8 cellular contexts compared by ENCODE assay signal in genomic region chr5:37249820-37250175, GRCh38. TPM values are rescaled to one million over a fixed set of nuclear protein-coding genes. Genes with fewer than 3 reads are reported as not detected.
DNase-seq lines count a peak whose midpoint lies in the region; ATAC-seq and TF ChIP-seq lines count a peak whose summit lies in the region.

No MANE protein-coding gene starts in this region.

- DNase-seq in BE2C = no peak
- no peak for DNase-seq in effector memory CD8-positive, alpha-beta T cell
- no peak for DNase-seq in natural killer cell treated with Interleukin-12 subunit alpha and Interleukin-12 subunit beta and Interleukin-15 and Interleukin-18, amount 100 ng/mL, for 72 hours (ENCODE audit: low spot score)
- no peak for DNase-seq in OCI-M1 (lab: John Stamatoyannopoulos, UW)

- no peak for TF ChIP-seq CTCF in BE2C (IDR thresholded peaks at IDR 0.05; ENCODE audit: low read depth, low read length)

- peak overlapping the region; percentile 67 for H3K27ac ChIP-seq in KOPT-K1 (ENCODE audit: low read depth, low read length, poor library complexity, severe bottlenecking)

- H3K9me3 Mint-ChIP-seq in effector memory CD8-positive, alpha-beta T cell = no peaks in the 10 kb centered on the region
- H3K9me3 Mint-ChIP-seq in natural killer cell treated with Interleukin-12 subunit alpha and Interleukin-12 subunit beta and Interleukin-15 and Interleukin-18, amount 100 ng/mL, for 72 hours = no peaks in the 10 kb centered on the region

- no peak for ATAC-seq in effector memory CD8-positive, alpha-beta T cell (replicated peaks)
- ATAC-seq in natural killer cell treated with Interleukin-12 subunit alpha and Interleukin-12 subunit beta and Interleukin-15 and Interleukin-18, amount 100 ng/mL, for 72 hours = no peak
- ATAC-seq in HG02840 (IDR thresholded peaks at IDR 0.05; ENCODE audit: low FRiP score, unreplicated experiment) = no peak
- no peak for ATAC-seq in GM19395 (IDR thresholded peaks at IDR 0.05; ENCODE audit: unreplicated experiment)
- no peak for ATAC-seq in GM19397 (IDR thresholded peaks at IDR 0.05; ENCODE audit: unreplicated experiment)

- H3K9me3 ChIP-seq in BE2C = no peaks in the 10 kb centered on the region
- H3K9me3 ChIP-seq in KOPT-K1 (ENCODE audit: insufficient read depth, low read length, poor library complexity, severe bottlenecking) = peaks cover 10% of the 10 kb centered on the region

- H3K36me3 ChIP-seq in BE2C (no peaks in the 10 kb centered on the region), KOPT-K1 (ENCODE audit: insufficient read depth, low read length) (peaks cover 9% of the 10 kb centered on the region; the same call in 1 of the 2 replicates)

- peaks cover 6 to 12% of the 10 kb centered on the region in 2 donors for H3K4me1 Mint-ChIP-seq in effector memory CD8-positive, alpha-beta T cell (ENCODE audit: low read depth in 2 of 2)
- H3K4me1 Mint-ChIP-seq in natural killer cell treated with Interleukin-12 subunit alpha and Interleukin-12 subunit beta and Interleukin-15 and Interleukin-18, amount 100 ng/mL, for 72 hours (ENCODE audit: low read depth in 2 of 2) = peaks cover 5 to 6% of the 10 kb centered on the region in 2 donors

- no peaks in the 10 kb centered on the region; the same call in 1 of the 2 replicates for H3K4me1 ChIP-seq in BE2C

- H3K27me3 ChIP-seq in BE2C = no peaks in the 10 kb centered on the region

- H3K4me3 ChIP-seq in BE2C (ENCODE audit: low read depth, low read length) = peak overlapping the region; percentile 73

- peak overlapping the region; percentile 97 for H3K27ac Mint-ChIP-seq in effector memory CD8-positive, alpha-beta T cell
- peak overlapping the region; percentile 81 to 91 for H3K27ac Mint-ChIP-seq in natural killer cell treated with Interleukin-12 subunit alpha and Interleukin-12 subunit beta and Interleukin-15 and Interleukin-18, amount 100 ng/mL, for 72 hours

- peak overlapping the region; percentile 90 to 92 for H3K4me3 Mint-ChIP-seq in effector memory CD8-positive, alpha-beta T cell
- peak overlapping the region; percentile 91 for H3K4me3 Mint-ChIP-seq in natural killer cell treated with Interleukin-12 subunit alpha and Interleukin-12 subunit beta and Interleukin-15 and Interleukin-18, amount 100 ng/mL, for 72 hours

- no peaks in the 10 kb centered on the region for H3K27me3 Mint-ChIP-seq in effector memory CD8-positive, alpha-beta T cell
- no peaks in the 10 kb centered on the region for H3K27me3 Mint-ChIP-seq in natural killer cell treated with Interleukin-12 subunit alpha and Interleukin-12 subunit beta and Interleukin-15 and Interleukin-18, amount 100 ng/mL, for 72 hours

- no peaks in the 10 kb centered on the region for H3K36me3 Mint-ChIP-seq in effector memory CD8-positive, alpha-beta T cell (ENCODE audit: insufficient read depth)
- no peaks in the 10 kb centered on the region for H3K36me3 Mint-ChIP-seq in natural killer cell treated with Interleukin-12 subunit alpha and Interleukin-12 subunit beta and Interleukin-15 and Interleukin-18, amount 100 ng/mL, for 72 hours

RNA-seq across cellular contexts. Expression of gene CPLANE1, which starts 0.6 kb away (rescaled TPM):
- polyA plus RNA-seq in BE2C (2012; ENCODE audit: insufficient read depth, insufficient read length, low read depth) = 8.7 TPM
- 10 to 100 TPM in 1 of 2 donors, 1 to 10 TPM in 1; 9.4 to 12.1 TPM for total RNA-seq in natural killer cell treated with Interleukin-12 subunit alpha and Interleukin-12 subunit beta and Interleukin-15 and Interleukin-18, amount 100 ng/mL, for 72 hours
